Comparison of ENCODE assay signal across 1 cellular context in the genomic region with DNA sequence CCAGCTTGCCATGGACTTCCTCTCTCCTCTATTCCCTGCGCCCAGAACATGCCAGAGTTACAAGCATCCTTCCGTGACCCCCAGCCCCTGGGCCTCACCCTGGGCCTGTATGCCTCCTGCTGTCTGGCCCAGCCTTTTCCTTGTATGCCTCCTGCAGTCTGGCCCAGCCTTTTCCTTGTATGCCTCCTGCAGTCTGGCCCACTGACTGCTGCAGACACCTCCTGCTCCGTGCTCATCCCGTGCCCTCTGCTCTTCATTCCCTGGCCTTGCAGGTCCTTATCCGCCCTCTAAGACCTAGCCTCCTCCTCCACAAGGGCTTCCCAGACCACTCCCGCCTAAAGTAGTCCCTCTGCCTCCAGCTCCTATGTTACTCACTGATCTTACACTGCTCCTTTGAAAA.
TF ChIP-seq lines count a peak whose summit lies in the region.

No MANE protein-coding gene starts in this region.

TF ChIP-seq in WTC11, 78 proteins besides CTCF, POLR2A, EP300 and RAD21 (continued from another document):
- TF ChIP-seq AR (CRISPR knock-in tag; IDR thresholded peaks at IDR 0.05) (no peak), HMGA2 (CRISPR knock-in tag; IDR thresholded peaks at IDR 0.05) (no peak), ZNF317 (CRISPR knock-in tag; IDR thresholded peaks at IDR 0.05; ENCODE audit: borderline replicate concordance, low read depth) (no peak), SMAD4 (CRISPR knock-in tag; IDR thresholded peaks at IDR 0.05) (no peak), ZNF281 (CRISPR knock-in tag; IDR thresholded peaks at IDR 0.05) (no peak), NFATC4 (CRISPR knock-in tag; IDR thresholded peaks at IDR 0.05) (no peak), PRRX2 (CRISPR knock-in tag; IDR thresholded peaks at IDR 0.05) (no peak), RORB (CRISPR knock-in tag; IDR thresholded peaks at IDR 0.05) (no peak), ELF4 (CRISPR knock-in tag; IDR thresholded peaks at IDR 0.05; ENCODE audit: low read depth) (no peak)
- TF ChIP-seq, protein P1, sequence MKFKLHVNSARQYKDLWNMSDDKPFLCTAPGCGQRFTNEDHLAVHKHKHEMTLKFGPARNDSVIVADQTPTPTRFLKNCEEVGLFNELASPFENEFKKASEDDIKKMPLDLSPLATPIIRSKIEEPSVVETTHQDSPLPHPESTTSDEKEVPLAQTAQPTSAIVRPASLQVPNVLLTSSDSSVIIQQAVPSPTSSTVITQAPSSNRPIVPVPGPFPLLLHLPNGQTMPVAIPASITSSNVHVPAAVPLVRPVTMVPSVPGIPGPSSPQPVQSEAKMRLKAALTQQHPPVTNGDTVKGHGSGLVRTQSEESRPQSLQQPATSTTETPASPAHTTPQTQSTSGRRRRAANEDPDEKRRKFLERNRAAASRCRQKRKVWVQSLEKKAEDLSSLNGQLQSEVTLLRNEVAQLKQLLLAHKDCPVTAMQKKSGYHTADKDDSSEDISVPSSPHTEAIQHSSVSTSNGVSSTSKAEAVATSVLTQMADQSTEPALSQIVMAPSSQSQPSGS (CRISPR knock-in tag; IDR thresholded peaks at IDR 0.05; ENCODE audit: borderline replicate concordance, low read depth), result no peak
